In genomic region chr11:75339685-75340409, GRCh38 we compare ENCODE assay signal across 8 cellular contexts. TPM values are rescaled to one million over a fixed set of nuclear protein-coding genes. Genes with fewer than 3 reads are reported as not detected.
DNase-seq lines count a peak whose midpoint lies in the region; ATAC-seq and TF ChIP-seq lines count a peak whose summit lies in the region.

No MANE protein-coding gene starts in this region.

- H3K56ac ChIP-seq in mesendoderm (ENCODE audit: low read length): peak overlapping the region; percentile 92

- H3K4me3 ChIP-seq in ascending aorta (no peak overlapping the region), mesendoderm (ENCODE audit: low read length) (no peak overlapping the region)

- H4K5ac ChIP-seq in mesendoderm (ENCODE audit: low read length): no peak overlapping the region

- H3K79me1 ChIP-seq in mesendoderm (ENCODE audit: low read length): peaks cover 42% of the 10 kb centered on the region

- no peak for DNase-seq in CD4-positive, alpha-beta T cell
- DNase-seq in HT-29 (ENCODE audit: low spot score) (peak; percentile 38), ascending aorta (ENCODE audit: low spot score in 2 of 2) (no peak), mesendoderm (peak; percentile 69), NCI-H2196 (lab: John Stamatoyannopoulos, UW; ENCODE audit: unreplicated experiment) (no peak), inferior parietal cortex (ENCODE audit: extremely low spot score) (no peak)
- DNase-seq in NK-92 treated with Interleukin-12 subunit alpha and Interleukin-12 subunit beta, amount 100 ng/mL, for 24 hours (lab: John Stamatoyannopoulos, UW): no peak

- no peak for TF ChIP-seq CTCF in CD4-positive, alpha-beta T cell (IDR thresholded peaks at IDR 0.05)
- no peak for TF ChIP-seq CTCF in ascending aorta (IDR thresholded peaks at IDR 0.05)

- no peak overlapping the region for H2BK15ac ChIP-seq in mesendoderm (replicated peaks; ENCODE audit: low read depth)

- H3K4me2 ChIP-seq in mesendoderm (ENCODE audit: low read length): no peak overlapping the region

- no CpG with 5 or more reads among the region's 14 CpGs for WGBS in mesendoderm (ENCODE audit: extremely low coverage, insufficient coverage, low lambda C conversion rate)

- H3K9me3 ChIP-seq in CD4-positive, alpha-beta T cell (ENCODE audit: control insufficient read depth, low read length): no peaks in the 10 kb centered on the region
- H3K9me3 ChIP-seq in ascending aorta: no peaks in the 10 kb centered on the region

- peaks cover 98% of the 10 kb centered on the region for H3K4me1 Mint-ChIP-seq in CD4-positive, alpha-beta T cell (ENCODE audit: low read depth)

- CTCF ChIA-PET in CD4-positive, alpha-beta T cell (lab: Charles Lee): interaction anchor here (1.1 to 1.7 kb wide), 4 partner anchors 11 to 45 kb away, joined by 3 to 6 read pairs (median 4); no protein-coding TSS in a partner anchor

- H3K36me3 Mint-ChIP-seq in CD4-positive, alpha-beta T cell (ENCODE audit: low read depth): no peaks in the 10 kb centered on the region

- H3K79me2 ChIP-seq in mesendoderm (ENCODE audit: control insufficient read depth, insufficient read depth, low read length): peaks cover 53% of the 10 kb centered on the region

- H3K36me3 ChIP-seq in ascending aorta (no peaks in the 10 kb centered on the region), mesendoderm (ENCODE audit: control insufficient read depth, insufficient read depth, low read length) (no peaks in the 10 kb centered on the region)

- H3K27me3 Mint-ChIP-seq in CD4-positive, alpha-beta T cell: no peaks in the 10 kb centered on the region

- H3K27ac Mint-ChIP-seq in CD4-positive, alpha-beta T cell: peak overlapping the region; percentile 88

- peak overlapping the region; percentile 72 for H3K4ac ChIP-seq in mesendoderm (ENCODE audit: low read depth, low read length)

- H3K4me1 ChIP-seq in ascending aorta (peaks cover 0 to 10% of the 10 kb centered on the region in 2 donors), mesendoderm (ENCODE audit: control insufficient read depth, low read depth, low read length) (peaks cover 55% of the 10 kb centered on the region)

- POLR2A ChIA-PET in CD4-positive, alpha-beta T cell (lab: Charles Lee): interaction anchor here (0.8 to 7.9 kb wide), 11 partner anchors 10 to 185 kb away, joined by 3 to 77 read pairs (median 3); partner anchors contain the start of genes ARRB1 and GDPD5

- H3K18ac ChIP-seq in mesendoderm (ENCODE audit: low read length): peak overlapping the region; percentile 71

- H3K23ac ChIP-seq in mesendoderm (ENCODE audit: low read length): peak overlapping the region; percentile 70

- intact Hi-C loops in CD4-positive, alpha-beta T cell (cut with DNase I, micrococcal nuclease): no loop called here
- intact Hi-C loops in ascending aorta (cut with DNase I): no loop called here

- ATAC-seq in CD4-positive, alpha-beta T cell (ENCODE audit: poor library complexity): peak; percentile 15
- no peak for ATAC-seq in GM19397 (IDR thresholded peaks at IDR 0.05; ENCODE audit: unreplicated experiment)

- peak overlapping the region; percentile 68 for H3K4me3 Mint-ChIP-seq in CD4-positive, alpha-beta T cell

- peak overlapping the region; percentile 74 for H2BK5ac ChIP-seq in mesendoderm (ENCODE audit: low read length)

- H3K9me3 Mint-ChIP-seq in CD4-positive, alpha-beta T cell: no peaks in the 10 kb centered on the region

- H3K27me3 ChIP-seq in CD4-positive, alpha-beta T cell (ENCODE audit: control insufficient read depth, insufficient read depth, low read length): no peaks in the 10 kb centered on the region
- H3K27me3 ChIP-seq in ascending aorta: no peaks in the 10 kb centered on the region
- H3K27me3 ChIP-seq in mesendoderm (ENCODE audit: insufficient read depth, low read length, poor library complexity): no peaks in the 10 kb centered on the region

- H2AK5ac ChIP-seq in mesendoderm (ENCODE audit: low read length): peak overlapping the region; percentile 64

- no peak overlapping the region for H2BK120ac ChIP-seq in mesendoderm (ENCODE audit: low read depth, low read length)

- H3K9ac ChIP-seq in mesendoderm (ENCODE audit: low read length): peak overlapping the region; percentile 64

- peak overlapping the region; percentile 29 for H4K8ac ChIP-seq in mesendoderm (ENCODE audit: low read depth, low read length)

- peak overlapping the region; percentile 58 for H3K27ac ChIP-seq in CD4-positive, alpha-beta T cell (ENCODE audit: low read depth, low read length)
- H3K27ac ChIP-seq in ascending aorta: peak overlapping the region; percentile 10 to 40
- peak overlapping the region; percentile 49 for H3K27ac ChIP-seq in mesendoderm (ENCODE audit: low read depth, low read length)

RNA-seq across cellular contexts. Expression of gene ARRB1, which starts 11.6 kb away (rescaled TPM):
- total RNA-seq in CD4-positive, alpha-beta T cell: 10 to 100 TPM; 26.7 to 27.8 TPM
- 28.6 and 33.5 TPM in 2 replicates for total RNA-seq in HT-29 (2014; rRNA removed; shearing (Covaris generic))
- total RNA-seq in ascending aorta: 78.2 TPM
- 42.6 TPM for polyA plus RNA-seq in mesendoderm (2013, experiment 1 of 2)
- polyA plus RNA-seq in mesendoderm (2013, experiment 2 of 2): 43.2 TPM

RNA-seq across cellular contexts. Expression of gene RPS3, which starts 59.5 kb away (rescaled TPM):
- 1,000 to 10,000 TPM; 4,753 to 4,828 TPM for total RNA-seq in CD4-positive, alpha-beta T cell
- total RNA-seq in HT-29 (2014; rRNA removed; shearing (Covaris generic)): 2,617 and 2,815 TPM in 2 replicates
- 511 TPM for total RNA-seq in ascending aorta
- polyA plus RNA-seq in mesendoderm (2013, experiment 1 of 2): 6,635 TPM
- 6,755 TPM for polyA plus RNA-seq in mesendoderm (2013, experiment 2 of 2)

Comparison
In these comparisons a context has a peak if more than half of its experiments do, and no peak if none do; other contexts are left out.
1. DNase-seq: peak in HT-29 (single experiment) and mesendoderm (single experiment); none in CD4-positive, alpha-beta T cell (0 of 10), ascending aorta (0 of 2), NCI-H2196 (single experiment), NK-92 treated with Interleukin-12 subunit alpha and Interleukin-12 subunit beta, amount 100 ng/mL, for 24 hours (single experiment) and inferior parietal cortex (single experiment).
2. Peak in every context shown above with its lines, with median percentiles within 50 percentile points of each other: H3K27ac ChIP-seq.